ENCODE assay signal across 8 cellular contexts in genomic region chr20:45011108-45011526, GRCh38. TPM values are rescaled to one million over a fixed set of nuclear protein-coding genes. Genes with fewer than 3 reads are reported as not detected.
DNase-seq lines count a peak whose midpoint lies in the region; ATAC-seq and TF ChIP-seq lines count a peak whose summit lies in the region.

No MANE protein-coding gene starts in this region.

- TF ChIP-seq CTCF in WI38 (IDR thresholded peaks at IDR 0.05; ENCODE audit: low read depth, low read length): peak; percentile 58
- TF ChIP-seq CTCF in lower lobe of right lung (IDR thresholded peaks at IDR 0.05): peak; percentile 78

- H3K4me1 ChIP-seq in lower lobe of right lung: no peaks in the 10 kb centered on the region

- DNase-seq in activated T-cell treated with anti-CD3 and anti-CD28 coated beads for 1 hour (ENCODE audit: low read depth) (peak; percentile 48), NCI-H2081 (lab: John Stamatoyannopoulos, UW) (peak; percentile 29 to 43), dedifferentiated amniotic fluid mesenchymal stem cell (ENCODE audit: extremely low spot score) (peak; percentile 83), lower lobe of right lung (no peak)
- DNase-seq in activated T-cell treated with anti-CD3 and anti-CD28 coated beads, Interleukin-2, amount 50 U/mL, for 1 hour: no peak
- DNase-seq in stimulated activated CD8-positive, alpha-beta memory T cell treated with anti-CD3 and anti-CD28 coated beads, Interleukin-4, amount 100 ng/mL, for 4 hours (ENCODE audit: low read depth in 2 of 2, low spot score in 1 of 2): peak; percentile 7 to 30

- intact Hi-C loops in lower lobe of right lung (cut with DNase I): no loop called here

- peaks cover 62% of the 10 kb centered on the region for H3K36me3 ChIP-seq in lower lobe of right lung

- H3K4me3 ChIP-seq in WI38 (ENCODE audit: low read depth, low read length): no peak overlapping the region
- no peak overlapping the region for H3K4me3 ChIP-seq in lower lobe of right lung

- ATAC-seq in lower lobe of right lung: peak; percentile 62
- ATAC-seq in GM18861 (IDR thresholded peaks at IDR 0.05; ENCODE audit: unreplicated experiment): no peak

- H3K27me3 ChIP-seq in lower lobe of right lung (ENCODE audit: low read depth): no peaks in the 10 kb centered on the region

- no peaks in the 10 kb centered on the region for H3K9me3 ChIP-seq in lower lobe of right lung

- H3K27ac ChIP-seq in lower lobe of right lung: no peak overlapping the region

RNA-seq across cellular contexts. Expression of gene STK4, which starts 44.8 kb away (rescaled TPM):
- 73.4 TPM for total RNA-seq in lower lobe of right lung

RNA-seq across cellular contexts. Expression of gene TOMM34, which starts 50.9 kb away (rescaled TPM):
- 12.8 TPM for total RNA-seq in lower lobe of right lung

Comparison
In these comparisons a context has a peak if more than half of its experiments do, and no peak if none do; other contexts are left out.
1. DNase-seq: peak in activated T-cell treated with anti-CD3 and anti-CD28 coated beads for 1 hour (single experiment), NCI-H2081 (2 of 2), dedifferentiated amniotic fluid mesenchymal stem cell (single experiment) and stimulated activated CD8-positive, alpha-beta memory T cell treated with anti-CD3 and anti-CD28 coated beads, Interleukin-4, amount 100 ng/mL, for 4 hours (2 of 2); none in activated T-cell treated with anti-CD3 and anti-CD28 coated beads, Interleukin-2, amount 50 U/mL, for 1 hour (single experiment) and lower lobe of right lung (single experiment).